Comparison of ENCODE assay signal across 1 cellular context in genomic region chr2:241770185-241770935, GRCh38.
A peak's percentile ranks its signal among the peaks of the same experiment; 100 is the strongest.
TF ChIP-seq lines count a peak whose summit lies in the region.

No MANE protein-coding gene starts in this region.

TF ChIP-seq in HepG2, 621 proteins besides CTCF, POLR2A, EP300 and RAD21 (continued from another document and continues in another):
- TF ChIP-seq HOMEZ (CRISPR knock-in tag; IDR thresholded peaks at IDR 0.05; ENCODE audit: low read depth) (no peak; the same call in none of the 2 replicates), MATR3 (CRISPR knock-in tag; IDR thresholded peaks at IDR 0.05) (0 out of 2 replicates have a peak, but pooled peaks have one; percentile 65), ZNF790 (CRISPR knock-in tag; IDR thresholded peaks at IDR 0.05; ENCODE audit: borderline replicate concordance) (0 out of 2 replicates have a peak, but pooled peaks have one; percentile 83), JUNB (CRISPR knock-in tag; IDR thresholded peaks at IDR 0.05; ENCODE audit: borderline replicate concordance) (no peak), ZNF12 (CRISPR knock-in tag; IDR thresholded peaks at IDR 0.05) (peak; percentile 68), ZNF234 (CRISPR knock-in tag; conservative IDR thresholded peaks at IDR 0.05) (no peak), MTA3 (CRISPR knock-in tag; IDR thresholded peaks at IDR 0.05) (no peak), MAFG (CRISPR knock-in tag; IDR thresholded peaks at IDR 0.05) (no peak), ZNF275 (CRISPR knock-in tag; IDR thresholded peaks at IDR 0.05; ENCODE audit: borderline replicate concordance) (peak; percentile 94), FOXO4 (CRISPR knock-in tag; conservative IDR thresholded peaks at IDR 0.05) (0 out of 2 replicates have a peak, but pooled peaks have one; percentile 89), NBN (conservative IDR thresholded peaks at IDR 0.05) (no peak), BHLHE40 (IDR thresholded peaks at IDR 0.05; ENCODE audit: low read length) (peak; percentile 54; the same call in 1 of the 2 replicates), ZBTB20 (CRISPR knock-in tag; IDR thresholded peaks at IDR 0.05; ENCODE audit: borderline replicate concordance, low read depth) (peak; percentile 89; the same call in 1 of the 2 replicates), HIC2 (CRISPR knock-in tag; IDR thresholded peaks at IDR 0.05; ENCODE audit: low read depth) (peak; percentile 92), DNMT3B (CRISPR knock-in tag; conservative IDR thresholded peaks at IDR 0.05) (peak; percentile 75; the same call in 1 of the 2 replicates), FOXK2 (IDR thresholded peaks at IDR 0.05) (no peak), ZNF24 (IDR thresholded peaks at IDR 0.05) (peak; percentile 81), GABPA (IDR thresholded peaks at IDR 0.05; ENCODE audit: low read depth, low read length) (no peak), GABPA (CRISPR knock-in tag; IDR thresholded peaks at IDR 0.05; ENCODE audit: low read depth) (peak; percentile 23; the same call in 1 of the 2 replicates), HMGXB3 (CRISPR knock-in tag; IDR thresholded peaks at IDR 0.05; ENCODE audit: borderline replicate concordance) (peak; percentile 89), GABPB1 (CRISPR knock-in tag; IDR thresholded peaks at IDR 0.05) (peak; percentile 74), ZNF678 (CRISPR knock-in tag; IDR thresholded peaks at IDR 0.05) (peak; percentile 80), ZNF597 (CRISPR knock-in tag; IDR thresholded peaks at IDR 0.05) (no peak), FOXO1 (CRISPR knock-in tag; IDR thresholded peaks at IDR 0.05) (peak; percentile 93), GTF2F1 (IDR thresholded peaks at IDR 0.05; ENCODE audit: low read length) (peak; percentile 83; the same call in 1 of the 2 replicates), CENPX (CRISPR knock-in tag; IDR thresholded peaks at IDR 0.05) (no peak), ZNF160 (CRISPR knock-in tag; IDR thresholded peaks at IDR 0.05) (no peak; the same call in none of the 2 replicates), AHDC1 (CRISPR knock-in tag; IDR thresholded peaks at IDR 0.05; ENCODE audit: borderline replicate concordance) (peak; percentile 76), SMAD3 (CRISPR knock-in tag; IDR thresholded peaks at IDR 0.05) (peak; percentile 97), MBD4 (IDR thresholded peaks at IDR 0.05; ENCODE audit: borderline replicate concordance, low read length) (no peak), LBX2 (CRISPR knock-in tag; IDR thresholded peaks at IDR 0.05; ENCODE audit: borderline replicate concordance) (peak; percentile 77; the same call in 1 of the 2 replicates), RNF219 (CRISPR knock-in tag; IDR thresholded peaks at IDR 0.05) (no peak), ZNF816 (CRISPR knock-in tag; IDR thresholded peaks at IDR 0.05; ENCODE audit: borderline replicate concordance) (no peak; the same call in 1 of the 2 replicates), ZNF746 (CRISPR knock-in tag; IDR thresholded peaks at IDR 0.05) (peak; percentile 97), EED (CRISPR knock-in tag; IDR thresholded peaks at IDR 0.05) (peak; percentile 85), ZNF251 (CRISPR knock-in tag; IDR thresholded peaks at IDR 0.05) (no peak), NR2C2 (CRISPR knock-in tag; IDR thresholded peaks at IDR 0.05; ENCODE audit: borderline replicate concordance) (peak; percentile 78), SIN3A (IDR thresholded peaks at IDR 0.05; ENCODE audit: borderline replicate concordance, low read depth, low read length) (peak; percentile 90), RAD51 (IDR thresholded peaks at IDR 0.05; ENCODE audit: borderline replicate concordance) (no peak), ZNF792 (CRISPR knock-in tag; IDR thresholded peaks at IDR 0.05) (peak; percentile 98)
